8 cellular contexts compared by ENCODE assay signal in the genomic region with DNA sequence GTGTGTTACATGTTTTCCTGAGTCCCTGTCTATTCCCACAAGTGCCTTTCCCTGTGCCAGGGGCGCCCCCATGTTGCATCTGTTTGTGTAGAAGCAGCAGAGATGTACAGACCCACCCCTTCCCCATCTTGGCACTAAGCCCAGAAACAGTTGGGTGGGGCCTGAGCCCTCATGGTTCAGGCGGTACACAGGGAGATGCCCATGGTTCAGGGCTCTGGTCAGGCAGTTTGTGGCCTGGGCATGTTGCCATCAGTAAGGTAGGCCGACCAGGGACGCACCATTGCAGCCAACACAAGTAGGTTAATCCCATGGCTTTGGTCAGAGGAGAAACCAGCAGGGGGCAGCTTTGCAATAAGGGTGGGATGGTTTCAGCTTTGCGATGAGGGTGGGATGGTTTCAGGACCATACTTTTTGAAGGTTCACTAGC. TPM values are rescaled to one million over a fixed set of nuclear protein-coding genes. Genes with fewer than 3 reads are reported as not detected.
DNase-seq lines count a peak whose midpoint lies in the region; ATAC-seq lines count a peak whose summit lies in the region.

No MANE protein-coding gene starts in this region.

- H3K4me1 ChIP-seq in neuronal stem cell (ENCODE audit: control insufficient read depth in 2 of 2, insufficient read depth in 1 of 2, low read depth in 1 of 2, low read length in 2 of 2), result peaks cover 38 to 44% of the 10 kb centered on the region in 2 donors

- H3K27me3 ChIP-seq in neuronal stem cell (ENCODE audit: control insufficient read depth in 3 of 3, insufficient read depth in 3 of 3, low read depth in 1 of 3, low read length in 3 of 3), result peaks cover 0 to 71% (median 15%) of the 10 kb centered on the region in 3 experiments

- H3K79me1 ChIP-seq in neuronal stem cell (ENCODE audit: low read depth, low read length), result no peaks in the 10 kb centered on the region

- no peaks in the 10 kb centered on the region for H3K9me3 ChIP-seq in neuronal stem cell (replicated peaks in 1 of 2; ENCODE audit: control insufficient read depth in 2 of 2, insufficient read depth in 1 of 2, low read depth in 1 of 2, low read length in 2 of 2)

- H3K4me3 Mint-ChIP-seq in activated CD4-positive, alpha-beta T cell treated with anti-CD3 and anti-CD28 coated beads, Interleukin-2, amount 10 ng/mL, durations not matched to agents 7 days and 5 days, result peak overlapping the region; percentile 59

- no peak overlapping the region for H2BK5ac ChIP-seq in neuronal stem cell (ENCODE audit: low read length)

- H2BK12ac ChIP-seq in neuronal stem cell (ENCODE audit: low read length), result peak overlapping the region; percentile 34

- no peak overlapping the region for H3K14ac ChIP-seq in neuronal stem cell (ENCODE audit: low read length)

- H3K9ac ChIP-seq in neuronal stem cell (ENCODE audit: low read depth, low read length, poor library complexity), result no peak overlapping the region

- H3K4me2 ChIP-seq in neuronal stem cell (ENCODE audit: insufficient read depth, low read length, poor library complexity, severe bottlenecking), result no peak overlapping the region

- H3K4me1 Mint-ChIP-seq in activated CD4-positive, alpha-beta T cell treated with anti-CD3 and anti-CD28 coated beads, Interleukin-2, amount 10 ng/mL, durations not matched to agents 7 days and 5 days, result peaks cover 38% of the 10 kb centered on the region

- H3K27ac ChIP-seq in neuronal stem cell (replicated peaks; ENCODE audit: low read length), result no peak overlapping the region

- H2BK15ac ChIP-seq in neuronal stem cell (ENCODE audit: low read length), result no peak overlapping the region

- ATAC-seq in GM21528 (IDR thresholded peaks at IDR 0.05; ENCODE audit: low FRiP score, unreplicated experiment) (no peak), GM21390 (IDR thresholded peaks at IDR 0.05; ENCODE audit: unreplicated experiment) (no peak)

- H2BK120ac ChIP-seq in neuronal stem cell (ENCODE audit: low read depth, low read length), result no peak overlapping the region

- no peak for DNase-seq in activated CD4-positive, alpha-beta T cell treated with anti-CD3 and anti-CD28 coated beads, Interleukin-2, amount 10 ng/mL, durations not matched to agents 7 days and 5 days
- no peak for DNase-seq in activated CD4-positive, alpha-beta T cell treated with anti-CD3 and anti-CD28 coated beads for 1 hour
- DNase-seq in NCI-H128 (lab: John Stamatoyannopoulos, UW; ENCODE audit: unreplicated experiment) (peak; percentile 74), astrocyte of the hippocampus (ENCODE audit: low read depth, low spot score) (peak; percentile 50), neuronal stem cell (ENCODE audit: low spot score) (no peak), AG08395 (ENCODE audit: low spot score) (no peak)

- no peaks in the 10 kb centered on the region for H3K9me3 Mint-ChIP-seq in activated CD4-positive, alpha-beta T cell treated with anti-CD3 and anti-CD28 coated beads, Interleukin-2, amount 10 ng/mL, durations not matched to agents 7 days and 5 days

- CTCF ChIA-PET in activated CD4-positive, alpha-beta T cell treated with anti-CD3 and anti-CD28 coated beads, Interleukin-2, amount 10 ng/mL, durations not matched to agents 7 days and 5 days (lab: Charles Lee), result interaction anchor here (0.6 to 8.4 kb wide), 3 partner anchors 15 to 38 kb away, joined by 3 to 44 read pairs (median 5); no protein-coding TSS in a partner anchor

- peak overlapping the region; percentile 57 for H2AK5ac ChIP-seq in neuronal stem cell (ENCODE audit: low read depth, low read length)

- H3K18ac ChIP-seq in neuronal stem cell (ENCODE audit: low read length), result peak overlapping the region; percentile 15

- WGBS in neuronal stem cell (ENCODE audit: extremely low coverage in 2 of 2, insufficient read length in 2 of 2, insufficient replicate concordance in 1 of 2), 2 donors, result no CpG with 5 or more reads among the region's 5 CpGs

- no peak overlapping the region for H2AFZ ChIP-seq in neuronal stem cell (ENCODE audit: low read length)

- peaks cover 57% of the 10 kb centered on the region for H3K27me3 Mint-ChIP-seq in activated CD4-positive, alpha-beta T cell treated with anti-CD3 and anti-CD28 coated beads, Interleukin-2, amount 10 ng/mL, durations not matched to agents 7 days and 5 days

- H3K36me3 Mint-ChIP-seq in activated CD4-positive, alpha-beta T cell treated with anti-CD3 and anti-CD28 coated beads, Interleukin-2, amount 10 ng/mL, durations not matched to agents 7 days and 5 days (ENCODE audit: low read depth), result no peaks in the 10 kb centered on the region

- H4K8ac ChIP-seq in neuronal stem cell (ENCODE audit: low read depth, low read length), result no peak overlapping the region

- no peaks in the 10 kb centered on the region for H3K36me3 ChIP-seq in neuronal stem cell (replicated peaks in 1 of 2; ENCODE audit: control insufficient read depth in 2 of 2, insufficient read depth in 2 of 2, low read length in 2 of 2)

- POLR2A ChIA-PET in activated CD4-positive, alpha-beta T cell treated with anti-CD3 and anti-CD28 coated beads, Interleukin-2, amount 10 ng/mL, durations not matched to agents 7 days and 5 days (lab: Charles Lee), result no interaction called here

- no peak overlapping the region for H3K4ac ChIP-seq in neuronal stem cell (ENCODE audit: low read length)

- no peak overlapping the region for H4K91ac ChIP-seq in neuronal stem cell (ENCODE audit: low read depth, low read length, poor library complexity)

- no peak overlapping the region for H3K27ac Mint-ChIP-seq in activated CD4-positive, alpha-beta T cell treated with anti-CD3 and anti-CD28 coated beads, Interleukin-2, amount 10 ng/mL, durations not matched to agents 7 days and 5 days

- H3K23ac ChIP-seq in neuronal stem cell (ENCODE audit: low read depth, low read length, poor library complexity), result peak overlapping the region; percentile 40

- peak overlapping the region; percentile 41 to 78 for H3K4me3 ChIP-seq in neuronal stem cell (ENCODE audit: low read length in 2 of 2)

RNA-seq across cellular contexts. Expression of a gene that starts 0.9 kb away (rescaled TPM):
- under 1 TPM; 0.27 to 0.31 TPM for total RNA-seq in activated CD4-positive, alpha-beta T cell treated with anti-CD3 and anti-CD28 coated beads, Interleukin-2, amount 10 ng/mL, durations not matched to agents 7 days and 5 days
- 25.2 TPM for polyA plus RNA-seq in neuronal stem cell (2013, experiment 1 of 2)
- polyA plus RNA-seq in neuronal stem cell (2013, experiment 2 of 2), result 24.4 TPM

RNA-seq across cellular contexts. Expression of a gene that starts 50.8 kb away (rescaled TPM):
- under 1 TPM; 0.08 to 0.25 TPM for total RNA-seq in activated CD4-positive, alpha-beta T cell treated with anti-CD3 and anti-CD28 coated beads, Interleukin-2, amount 10 ng/mL, durations not matched to agents 7 days and 5 days
- polyA plus RNA-seq in neuronal stem cell (2013, experiment 1 of 2), result 1.1 TPM
- polyA plus RNA-seq in neuronal stem cell (2013, experiment 2 of 2), result 0.97 TPM

Comparison
In these comparisons a context has a peak if more than half of its experiments do, and no peak if none do; other contexts are left out.
1. DNase-seq: peak in NCI-H128 (single experiment) and astrocyte of the hippocampus (single experiment); none in activated CD4-positive, alpha-beta T cell treated with anti-CD3 and anti-CD28 coated beads, Interleukin-2, amount 10 ng/mL, durations not matched to agents 7 days and 5 days (single experiment), activated CD4-positive, alpha-beta T cell treated with anti-CD3 and anti-CD28 coated beads for 1 hour (single experiment), neuronal stem cell (single experiment) and AG08395 (single experiment).